18 cellular contexts compared by ENCODE assay signal in the genomic region with DNA sequence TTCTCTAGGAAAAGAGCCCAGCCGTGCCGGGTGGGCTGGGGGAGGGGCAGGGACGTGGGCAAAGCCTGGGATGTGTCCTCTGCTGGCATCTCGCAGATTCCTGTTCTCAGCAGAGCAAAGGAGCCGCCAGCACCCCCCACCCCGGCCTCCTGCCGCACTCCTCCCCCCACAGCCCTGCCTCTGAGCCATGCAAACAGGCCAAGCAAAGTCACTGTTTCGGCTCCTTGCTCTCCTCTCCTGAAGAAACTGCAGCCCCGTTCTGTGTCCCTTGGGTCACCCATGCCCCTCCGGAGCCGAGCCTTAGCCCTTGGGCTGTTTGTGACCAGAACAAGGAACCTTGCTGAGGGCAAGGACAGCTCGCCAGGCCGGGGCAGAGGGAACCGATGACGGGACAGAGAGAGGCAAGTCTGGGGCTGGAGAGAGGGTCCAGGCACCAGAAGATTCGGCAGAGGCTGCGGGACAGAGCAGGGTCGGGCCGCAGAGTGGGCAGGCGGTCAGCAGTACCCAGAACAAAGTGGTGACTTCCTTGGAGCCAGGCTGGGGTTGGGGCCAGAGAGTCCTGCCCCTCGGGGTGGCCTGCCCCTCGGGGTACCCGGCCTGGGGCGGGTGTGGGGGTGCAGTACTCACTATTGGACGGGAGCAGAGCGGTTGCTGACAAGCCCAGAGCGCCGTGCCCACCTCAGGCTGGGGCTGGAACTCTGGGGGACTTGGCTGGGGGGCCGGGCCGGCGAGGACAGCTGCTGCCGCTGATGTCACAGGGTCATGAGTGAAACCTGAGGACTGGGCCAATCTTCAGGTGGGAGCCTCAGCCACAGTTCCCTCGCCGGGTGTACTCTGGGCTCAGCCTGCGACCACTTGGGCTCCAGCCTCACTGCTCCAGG. TPM values are rescaled to one million over a fixed set of nuclear protein-coding genes. Genes with fewer than 3 reads are reported as not detected.
A peak's percentile ranks its signal among the peaks of the same experiment; 100 is the strongest.
DNase-seq lines count a peak whose midpoint lies in the region; ATAC-seq and TF ChIP-seq lines count a peak whose summit lies in the region.
"Had no signal": no experiment of that assay in that cellular context is flagged by ENCODE, and none has a peak within 500 bp of the region (broad histone marks: within the 10 kb centered on the region; RNA-seq: fewer than 3 reads in every experiment).

No MANE protein-coding gene starts in this region.

- ATAC-seq in activated CD8-positive, alpha-beta memory T cell treated with anti-CD3 and anti-CD28 coated beads, Interleukin-2, amount 10 ng/mL, durations not matched to agents 7 days and 5 days = no peak
- ATAC-seq in GM19023 (IDR thresholded peaks at IDR 0.05; ENCODE audit: unreplicated experiment) = no peak
- ATAC-seq: body of pancreas had no signal

- no peak for DNase-seq in activated CD8-positive, alpha-beta memory T cell treated with anti-CD3 and anti-CD28 coated beads, Interleukin-2, amount 10 ng/mL, durations not matched to agents 7 days and 5 days
- DNase-seq in activated CD8-positive, alpha-beta memory T cell treated with anti-CD3 and anti-CD28 coated beads, Interleukin-2, amount 50 U/mL, for 4 hours = no peak
- DNase-seq in endodermal cell (peak; percentile 90), thyroid gland (peak; percentile 91 to 93), CD1c-positive myeloid dendritic cell (ENCODE audit: extremely low spot score) (no peak), dermis blood vessel endothelial cell (no peak)
- DNase-seq: activated CD4-positive, alpha-beta T cell treated with anti-CD3 and anti-CD28 coated beads, Interleukin-2, amount 50 U/mL, for 48 hours; left cardiac atrium; NCI-H1417 treated with DMSO at 0.1 percent for 48 hours; NCI-H524 treated with DMSO at 0.1 percent for 48 hours; testis had no signal

- TF ChIP-seq CTCF in endodermal cell (conservative IDR thresholded peaks at IDR 0.05) = no peak
- no peak for TF ChIP-seq CTCF in thyroid gland (IDR thresholded peaks at IDR 0.05)

- intact Hi-C loops in thyroid gland (cut with DNase I) = no loop called here

- no peak overlapping the region for H3K4me3 Mint-ChIP-seq in activated CD8-positive, alpha-beta memory T cell treated with anti-CD3 and anti-CD28 coated beads, Interleukin-2, amount 10 ng/mL, durations not matched to agents 7 days and 5 days
- H3K4me3 Mint-ChIP-seq in endodermal cell = no peak overlapping the region
- H3K4me3 Mint-ChIP-seq: T-helper 2 cell treated with Interferon-gamma antibody and Interleukin-4, amounts not matched to agents 5 μg/mL and 100 μg/mL, for 36 hours had no signal

- H3K27ac Mint-ChIP-seq in activated CD8-positive, alpha-beta memory T cell treated with anti-CD3 and anti-CD28 coated beads, Interleukin-2, amount 10 ng/mL, durations not matched to agents 7 days and 5 days = peak overlapping the region; percentile 22
- H3K27ac Mint-ChIP-seq in endodermal cell = no peak overlapping the region
- H3K27ac Mint-ChIP-seq: activated T-helper 2 cell treated with anti-CD3 and anti-CD28 coated beads, Interferon-gamma antibody, Interleukin-2, Interleukin-4, amounts not matched to agents 10 μg/mL and 5 μg/mL and 100 μg/mL, durations not matched to agents 14 hours and 24 hours and 36 hours; T-helper 2 cell treated with Interferon-gamma antibody and Interleukin-4, amounts not matched to agents 5 μg/mL and 100 μg/mL, for 36 hours had no signal

- no peaks in the 10 kb centered on the region for H3K9me3 Mint-ChIP-seq in activated CD8-positive, alpha-beta memory T cell treated with anti-CD3 and anti-CD28 coated beads, Interleukin-2, amount 10 ng/mL, durations not matched to agents 7 days and 5 days (ENCODE audit: low read depth)
- no peaks in the 10 kb centered on the region for H3K9me3 Mint-ChIP-seq in endodermal cell
- H3K9me3 Mint-ChIP-seq: activated T-helper 2 cell treated with anti-CD3 and anti-CD28 coated beads, Interferon-gamma antibody, Interleukin-2, Interleukin-4, amounts not matched to agents 10 μg/mL and 5 μg/mL and 100 μg/mL, durations not matched to agents 14 hours and 24 hours and 36 hours; IgD-negative memory B cell; T-helper 2 cell treated with Interferon-gamma antibody and Interleukin-4, amounts not matched to agents 5 μg/mL and 100 μg/mL, for 36 hours had no signal

- CTCF ChIA-PET in activated CD8-positive, alpha-beta memory T cell treated with anti-CD3 and anti-CD28 coated beads, Interleukin-2, amount 10 ng/mL, durations not matched to agents 7 days and 5 days (lab: Charles Lee) = interaction anchor here (2.1 to 4.9 kb wide), 5 partner anchors 32 to 77 kb away, joined by 9 to 43 read pairs (median 17); partner anchors contain the start of genes CD79B, CSHL1, GH1 and ICAM2

- no peak for TF ChIP-seq POLR2A in thyroid gland (IDR thresholded peaks at IDR 0.05)

- H3K9me3 ChIP-seq in endodermal cell (ENCODE audit: control insufficient read depth, low read length) (no peaks in the 10 kb centered on the region), muscle layer of colon (ENCODE audit: low read length) (no peaks in the 10 kb centered on the region), thyroid gland (no peaks in the 10 kb centered on the region)
- H3K9me3 ChIP-seq: body of pancreas, testis had no signal

- no peaks in the 10 kb centered on the region for H3K36me3 Mint-ChIP-seq in activated CD8-positive, alpha-beta memory T cell treated with anti-CD3 and anti-CD28 coated beads, Interleukin-2, amount 10 ng/mL, durations not matched to agents 7 days and 5 days
- H3K36me3 Mint-ChIP-seq in endodermal cell (ENCODE audit: low read depth) = no peaks in the 10 kb centered on the region
- H3K36me3 Mint-ChIP-seq: IgD-negative memory B cell had no signal

- no peak overlapping the region for H3K27ac ChIP-seq in endodermal cell (ENCODE audit: low read depth, low read length)
- peak overlapping the region; percentile 44 for H3K27ac ChIP-seq in muscle layer of colon (ENCODE audit: low read depth, low read length)
- peak overlapping the region; percentile 94 to 96 (median 95) for H3K27ac ChIP-seq in thyroid gland
- H3K27ac ChIP-seq: body of pancreas, testis had no signal

- no peaks in the 10 kb centered on the region for H3K36me3 ChIP-seq in endodermal cell (ENCODE audit: control insufficient read depth, insufficient read depth, low read length)
- no peaks in the 10 kb centered on the region for H3K36me3 ChIP-seq in muscle layer of colon (ENCODE audit: insufficient read depth, low read length)
- no peaks in the 10 kb centered on the region for H3K36me3 ChIP-seq in thyroid gland

- H3K4me3 ChIP-seq in endodermal cell (ENCODE audit: low read length) (no peak overlapping the region), muscle layer of colon (ENCODE audit: low read depth in 1 of 2, low read length in 2 of 2) (peak overlapping the region in 1 of 2 donors; percentile 27), thyroid gland (replicated peaks in 1 of 3) (no peak overlapping the region)
- H3K4me3 ChIP-seq: body of pancreas, testis had no signal

- H3K27me3 ChIP-seq in endodermal cell (ENCODE audit: control insufficient read depth, insufficient read depth, low read length, poor library complexity, severe bottlenecking) = peaks cover 21% of the 10 kb centered on the region
- H3K27me3 ChIP-seq in muscle layer of colon (ENCODE audit: control insufficient read depth in 1 of 2, insufficient read depth in 2 of 2, low read length in 2 of 2) = peaks cover 12 to 13% of the 10 kb centered on the region in 2 donors
- no peaks in the 10 kb centered on the region for H3K27me3 ChIP-seq in thyroid gland
- H3K27me3 ChIP-seq: body of pancreas, testis had no signal

- peaks cover 49% of the 10 kb centered on the region for H3K4me1 Mint-ChIP-seq in activated CD8-positive, alpha-beta memory T cell treated with anti-CD3 and anti-CD28 coated beads, Interleukin-2, amount 10 ng/mL, durations not matched to agents 7 days and 5 days
- peaks cover 6% of the 10 kb centered on the region for H3K4me1 Mint-ChIP-seq in endodermal cell

- 62 to 64% methylated on average over 18 to 35 of the region's 35 CpGs for WGBS in endodermal cell (ENCODE audit: insufficient coverage in 1 of 2, insufficient read length in 1 of 2), 2 experiments
- 32 to 38% methylated on average over 27 to 28 of the region's 35 CpGs for WGBS in thyroid gland, 2 donors

- peaks cover 10% of the 10 kb centered on the region for H3K27me3 Mint-ChIP-seq in activated CD8-positive, alpha-beta memory T cell treated with anti-CD3 and anti-CD28 coated beads, Interleukin-2, amount 10 ng/mL, durations not matched to agents 7 days and 5 days
- H3K27me3 Mint-ChIP-seq in endodermal cell (ENCODE audit: insufficient read depth) = peaks cover 26% of the 10 kb centered on the region

- H3K9ac ChIP-seq in endodermal cell (ENCODE audit: extremely low read depth, low read length, poor library complexity, severe bottlenecking) = no peak overlapping the region
- no peak overlapping the region for H3K9ac ChIP-seq in muscle layer of colon (ENCODE audit: low read length)

- H3K4me1 ChIP-seq in endodermal cell (ENCODE audit: control insufficient read depth, insufficient read depth, low read length) (no peaks in the 10 kb centered on the region), muscle layer of colon (ENCODE audit: insufficient read depth, low read length) (peaks cover 5% of the 10 kb centered on the region), thyroid gland (peaks cover 53 to 72% of the 10 kb centered on the region in 2 donors)

RNA-seq across cellular contexts. Expression of gene PRR29, which starts 9.2 kb away (rescaled TPM):
- 1 to 10 TPM; 1.5 to 3.3 TPM for total RNA-seq in activated CD8-positive, alpha-beta memory T cell treated with anti-CD3 and anti-CD28 coated beads, Interleukin-2, amount 10 ng/mL, durations not matched to agents 7 days and 5 days
- total RNA-seq in endodermal cell = 1 to 10 TPM; 3.3 to 6.1 TPM
- 1.6 TPM for polyA plus RNA-seq in endodermal cell (2013, experiment 1 of 2)
- polyA plus RNA-seq in endodermal cell (2013, experiment 2 of 2) = 1.7 TPM
- 1 to 10 TPM; 1.7 to 5.6 (median 4.2) TPM for total RNA-seq in thyroid gland
- total RNA-seq in dermis blood vessel endothelial cell = 0.42 and 0.85 TPM in 2 replicates

RNA-seq across cellular contexts. Expression of gene SCN4A, which starts 16.3 kb away (rescaled TPM):
- under 1 TPM in 1 of 2 experiments, not detected in 1; 0.02 TPM for total RNA-seq in activated CD8-positive, alpha-beta memory T cell treated with anti-CD3 and anti-CD28 coated beads, Interleukin-2, amount 10 ng/mL, durations not matched to agents 7 days and 5 days
- 1 to 10 TPM; 3.9 to 4.4 TPM for total RNA-seq in endodermal cell
- 2.5 TPM for polyA plus RNA-seq in endodermal cell (2013, experiment 1 of 2)
- polyA plus RNA-seq in endodermal cell (2013, experiment 2 of 2) = 2.1 TPM
- total RNA-seq in thyroid gland = 1 to 10 TPM; 2.4 to 7.1 (median 4.0) TPM
- 0.09 and 0.17 TPM in 2 replicates for total RNA-seq in dermis blood vessel endothelial cell
- total RNA-seq: glomerular endothelial cell had no signal

RNA-seq across cellular contexts. Expression of gene ICAM2, which starts 31.5 kb away (rescaled TPM):
- 10 to 100 TPM; 39.0 to 40.6 TPM for total RNA-seq in activated CD8-positive, alpha-beta memory T cell treated with anti-CD3 and anti-CD28 coated beads, Interleukin-2, amount 10 ng/mL, durations not matched to agents 7 days and 5 days
- under 1 TPM in 1 of 2 donors, not detected in 1; 0.75 TPM for total RNA-seq in endodermal cell
- not detected for polyA plus RNA-seq in endodermal cell (2013, experiment 1 of 2)
- polyA plus RNA-seq in endodermal cell (2013, experiment 2 of 2) = not detected
- 10 to 100 TPM; 20.3 to 41.8 (median 30.6) TPM for total RNA-seq in thyroid gland
- total RNA-seq in dermis blood vessel endothelial cell = 443 and 748 TPM in 2 replicates

RNA-seq across cellular contexts. Expression of gene CD79B, which starts 56.9 kb away (rescaled TPM):
- 10 to 100 TPM; 15.0 to 19.1 TPM for total RNA-seq in activated CD8-positive, alpha-beta memory T cell treated with anti-CD3 and anti-CD28 coated beads, Interleukin-2, amount 10 ng/mL, durations not matched to agents 7 days and 5 days
- total RNA-seq in endodermal cell = under 1 TPM; 0.35 to 0.44 TPM
- 0.61 TPM for polyA plus RNA-seq in endodermal cell (2013, experiment 1 of 2)
- polyA plus RNA-seq in endodermal cell (2013, experiment 2 of 2) = 0.99 TPM
- total RNA-seq in thyroid gland = 1 to 10 TPM in 2 of 4 donors, not detected in 2; 1.3 to 1.8 TPM
- 2.1 and 5.1 TPM in 2 replicates for total RNA-seq in dermis blood vessel endothelial cell
- total RNA-seq: body of pancreas had no signal

Comparison
In these comparisons a context has a peak if more than half of its experiments do, and no peak if none do; other contexts are left out.
1. DNase-seq: peak in endodermal cell (single experiment) and thyroid gland (2 of 2); none in activated CD8-positive, alpha-beta memory T cell treated with anti-CD3 and anti-CD28 coated beads, Interleukin-2, amount 10 ng/mL, durations not matched to agents 7 days and 5 days (single experiment), activated CD8-positive, alpha-beta memory T cell treated with anti-CD3 and anti-CD28 coated beads, Interleukin-2, amount 50 U/mL, for 4 hours (single experiment), CD1c-positive myeloid dendritic cell (single experiment) and dermis blood vessel endothelial cell (single experiment).
2. RNA of gene ICAM2, which starts 31.5 kb away (total RNA-seq): 443 to 748 TPM in dermis blood vessel endothelial cell; 39.0 to 40.6 TPM in activated CD8-positive, alpha-beta memory T cell treated with anti-CD3 and anti-CD28 coated beads, Interleukin-2, amount 10 ng/mL, durations not matched to agents 7 days and 5 days, 20.3 to 41.8 TPM in thyroid gland and 0.75 TPM in endodermal cell; every median in the first group is over 10 times any median in the second.